In genomic region chr15:90062023-90062728, GRCh38 we compare ENCODE assay signal across 7 cellular contexts. TPM values are rescaled to one million over a fixed set of nuclear protein-coding genes. Genes with fewer than 3 reads are reported as not detected.
DNase-seq lines count a peak whose midpoint lies in the region; ATAC-seq and TF ChIP-seq lines count a peak whose summit lies in the region.

No MANE protein-coding gene starts in this region.

- peak overlapping the region in 4 of 59 donors; percentile 12 to 30 (median 13) for H3K4me3 ChIP-seq in dorsolateral prefrontal cortex
- H3K4me3 ChIP-seq in muscle layer of colon (ENCODE audit: low read depth in 1 of 2, low read length in 2 of 2): no peak overlapping the region
- no peak overlapping the region for H3K4me3 ChIP-seq in urinary bladder (ENCODE audit: low read depth, low read length)

- 43% methylated on average over 13 of the region's 13 CpGs for WGBS in urinary bladder

- H3K4me1 ChIP-seq in muscle layer of colon (ENCODE audit: insufficient read depth, low read length) (peaks cover 44% of the 10 kb centered on the region), urinary bladder (ENCODE audit: insufficient read depth) (peaks cover 4% of the 10 kb centered on the region)

- peak overlapping the region in 53 of 59 donors; percentile 22 to 87 (median 70) for H3K27ac ChIP-seq in dorsolateral prefrontal cortex
- peak overlapping the region; percentile 37 for H3K27ac ChIP-seq in muscle layer of colon (ENCODE audit: low read depth, low read length)
- H3K27ac ChIP-seq in urinary bladder (ENCODE audit: low read depth): peak overlapping the region; percentile 57

- DNase-seq in NCI-H1417 treated with DMSO at 0.1 percent for 48 hours (lab: John Stamatoyannopoulos, UW) (peak; percentile 79), T-helper 9 cell (peak; percentile 42), dorsolateral prefrontal cortex (peak in 2 of 10 donors; percentile 48 to 54)
- DNase-seq in activated CD8-positive, alpha-beta memory T cell treated with anti-CD3 and anti-CD28 coated beads, Interleukin-2, amount 50 U/mL, for 4 hours: no peak

- H3K27me3 ChIP-seq in dorsolateral prefrontal cortex: no peaks in the 10 kb centered on the region
- H3K27me3 ChIP-seq in muscle layer of colon (ENCODE audit: control insufficient read depth in 1 of 2, insufficient read depth in 2 of 2, low read length in 2 of 2): no peaks in the 10 kb centered on the region

- H3K36me3 ChIP-seq in muscle layer of colon (ENCODE audit: insufficient read depth, low read length): no peaks in the 10 kb centered on the region
- H3K36me3 ChIP-seq in urinary bladder (ENCODE audit: insufficient read depth): no peaks in the 10 kb centered on the region

- ATAC-seq in GM19023 (IDR thresholded peaks at IDR 0.05; ENCODE audit: unreplicated experiment): no peak

- no peak overlapping the region for H3K9ac ChIP-seq in muscle layer of colon (ENCODE audit: low read length)

- no peak for TF ChIP-seq CTCF in dorsolateral prefrontal cortex (IDR thresholded peaks at IDR 0.05 in 54 of 56, conservative IDR thresholded peaks at IDR 0.05 in 2 of 56; ENCODE audit: low read depth in 1 of 56, partially characterized antibody in 56 of 56)

- intact Hi-C loops in dorsolateral prefrontal cortex (cut with DNase I): loop anchor here (5.0 to 10.0 kb wide), 2 partner anchors 57 to 60 kb away; partner anchors contain the start of gene ZNF710 (in 2 of the 2)

- no peaks in the 10 kb centered on the region for H3K9me3 ChIP-seq in muscle layer of colon (ENCODE audit: low read length)

RNA-seq across cellular contexts. Expression of gene IDH2, which starts 40.1 kb away (rescaled TPM):
- 100 to 1,000 TPM in 64 of 120 experiments, 10 to 100 TPM in 56; 40.2 to 175 (median 102) TPM for total RNA-seq in dorsolateral prefrontal cortex
- 85.0 TPM for total RNA-seq in urinary bladder
- polyA plus RNA-seq in urinary bladder: 105 TPM
